8 cellular contexts compared by ENCODE assay signal in genomic region chr10:77405771-77406241, GRCh38.
DNase-seq lines count a peak whose midpoint lies in the region; ATAC-seq and TF ChIP-seq lines count a peak whose summit lies in the region.

No MANE protein-coding gene starts in this region.

- H2BK120ac ChIP-seq in mesenchymal stem cell (ENCODE audit: low read depth, low read length) = peak overlapping the region; percentile 20

- peak overlapping the region; percentile 51 to 99 for H2BK12ac ChIP-seq in mesenchymal stem cell (ENCODE audit: low read length in 2 of 2)

- H3K27me3 ChIP-seq in colonic mucosa (no peaks in the 10 kb centered on the region), mesenchymal stem cell (ENCODE audit: control insufficient read depth in 1 of 2, insufficient read depth in 1 of 2, low read length in 2 of 2) (no peaks in the 10 kb centered on the region)

- CTCF ChIA-PET in HEK293T (lab: Yijun Ruan, JAX) = interaction anchor here (1.0 kb wide), 1 partner anchor 14 kb away, joined by 4 read pairs; no protein-coding TSS in a partner anchor

- in situ Hi-C loops in G401 (cut with HindIII; ENCODE audit: low sequenced_read_pairs) = no loop called here

- H4K8ac ChIP-seq in mesenchymal stem cell (ENCODE audit: low read length) = peak overlapping the region; percentile 33

- H3K4ac ChIP-seq in mesenchymal stem cell (ENCODE audit: low read depth in 1 of 2, low read length in 2 of 2) = peak overlapping the region; percentile 5 to 64

- H2AK5ac ChIP-seq in mesenchymal stem cell (ENCODE audit: low read length, severe bottlenecking) = peak overlapping the region; percentile 46

- H3K36me3 ChIP-seq in colonic mucosa = no peaks in the 10 kb centered on the region
- no peaks in the 10 kb centered on the region for H3K36me3 ChIP-seq in mesenchymal stem cell (ENCODE audit: control insufficient read depth in 1 of 2, insufficient read depth in 2 of 2, low read depth in 1 of 2, low read length in 2 of 2)

- peak overlapping the region; percentile 40 to 90 for H3K18ac ChIP-seq in mesenchymal stem cell (ENCODE audit: low read depth in 1 of 2, low read length in 2 of 2)

- peaks cover 23% of the 10 kb centered on the region for H3K4me1 ChIP-seq in colonic mucosa
- peaks cover 25% of the 10 kb centered on the region for H3K4me1 ChIP-seq in mesenchymal stem cell (ENCODE audit: control insufficient read depth, insufficient read depth, low read depth, low read length)

- H2AFZ ChIP-seq in mesenchymal stem cell (ENCODE audit: low read depth, low read length) = peak overlapping the region; percentile 10

- peaks cover 13% of the 10 kb centered on the region for H3K79me1 ChIP-seq in mesenchymal stem cell (replicated peaks; ENCODE audit: low read length, poor library complexity, severe bottlenecking)

- H3K4me2 ChIP-seq in mesenchymal stem cell (ENCODE audit: low read length, poor library complexity, severe bottlenecking) = no peak overlapping the region

- H2BK15ac ChIP-seq in mesenchymal stem cell (ENCODE audit: low read depth, poor library complexity, severe bottlenecking) = no peak overlapping the region

- H3K9ac ChIP-seq in colonic mucosa (ENCODE audit: low read depth in 2 of 2, low read length in 2 of 2) (no peak overlapping the region), mesenchymal stem cell (ENCODE audit: low read length) (peak overlapping the region; percentile 37)

- no peak for ATAC-seq in HG02610 (IDR thresholded peaks at IDR 0.05; ENCODE audit: unreplicated experiment)
- ATAC-seq in HG02763 (IDR thresholded peaks at IDR 0.05; ENCODE audit: unreplicated experiment) = no peak

- intact Hi-C loops in colonic mucosa (cut with DNase I) = no loop called here

- 2% methylated on average over 4 of the region's 5 CpGs for WGBS in mesenchymal stem cell

- H3K23ac ChIP-seq in mesenchymal stem cell (ENCODE audit: low read length in 2 of 2) = peak overlapping the region in 1 of 2 experiments; percentile 56

- H3K14ac ChIP-seq in mesenchymal stem cell (ENCODE audit: low read length in 2 of 2) = no peak overlapping the region

- H3K4me3 ChIP-seq in colonic mucosa (no peak overlapping the region), mesenchymal stem cell (ENCODE audit: insufficient read depth in 1 of 2, low read depth in 1 of 2, low read length in 2 of 2) (no peak overlapping the region)

- H4K91ac ChIP-seq in mesenchymal stem cell (ENCODE audit: low read length) = peak overlapping the region; percentile 40

- DNase-seq in D341Med (ENCODE audit: low spot score) (peak; percentile 55), HEK293T (ENCODE audit: extremely low spot score) (peak; percentile 65), NCI-H69 (lab: John Stamatoyannopoulos, UW) (peak; percentile 93), colonic mucosa (peak; percentile 84), mesenchymal stem cell (peak; percentile 78), G401 (ENCODE audit: low spot score) (no peak)

- H3K27ac ChIP-seq in colonic mucosa = no peak overlapping the region
- H3K27ac ChIP-seq in mesenchymal stem cell (ENCODE audit: low read length, poor library complexity, severe bottlenecking) = peak overlapping the region; percentile 7

- POLR2A ChIA-PET in HEK293T (lab: Yijun Ruan, JAX) = interaction anchor here (0.6 kb wide), 1 partner anchor 10 kb away, joined by 3 read pairs; no protein-coding TSS in a partner anchor

- H2BK5ac ChIP-seq in mesenchymal stem cell (ENCODE audit: low read depth, low read length, poor library complexity, severe bottlenecking) = no peak overlapping the region

- no peak for TF ChIP-seq CTCF in colonic mucosa (IDR thresholded peaks at IDR 0.05)

- H3K9me3 ChIP-seq in colonic mucosa (no peaks in the 10 kb centered on the region), mesenchymal stem cell (ENCODE audit: control insufficient read depth, low read length) (no peaks in the 10 kb centered on the region)

TF ChIP-seq in HEK293T, 16 proteins besides CTCF, POLR2A, EP300 and RAD21:
- peak; percentile 49 for TF ChIP-seq L3MBTL2 (conservative IDR thresholded peaks at IDR 0.05)
- TF ChIP-seq HDGF (IDR thresholded peaks at IDR 0.05; ENCODE audit: borderline replicate concordance) = no peak
